In the genomic region with DNA sequence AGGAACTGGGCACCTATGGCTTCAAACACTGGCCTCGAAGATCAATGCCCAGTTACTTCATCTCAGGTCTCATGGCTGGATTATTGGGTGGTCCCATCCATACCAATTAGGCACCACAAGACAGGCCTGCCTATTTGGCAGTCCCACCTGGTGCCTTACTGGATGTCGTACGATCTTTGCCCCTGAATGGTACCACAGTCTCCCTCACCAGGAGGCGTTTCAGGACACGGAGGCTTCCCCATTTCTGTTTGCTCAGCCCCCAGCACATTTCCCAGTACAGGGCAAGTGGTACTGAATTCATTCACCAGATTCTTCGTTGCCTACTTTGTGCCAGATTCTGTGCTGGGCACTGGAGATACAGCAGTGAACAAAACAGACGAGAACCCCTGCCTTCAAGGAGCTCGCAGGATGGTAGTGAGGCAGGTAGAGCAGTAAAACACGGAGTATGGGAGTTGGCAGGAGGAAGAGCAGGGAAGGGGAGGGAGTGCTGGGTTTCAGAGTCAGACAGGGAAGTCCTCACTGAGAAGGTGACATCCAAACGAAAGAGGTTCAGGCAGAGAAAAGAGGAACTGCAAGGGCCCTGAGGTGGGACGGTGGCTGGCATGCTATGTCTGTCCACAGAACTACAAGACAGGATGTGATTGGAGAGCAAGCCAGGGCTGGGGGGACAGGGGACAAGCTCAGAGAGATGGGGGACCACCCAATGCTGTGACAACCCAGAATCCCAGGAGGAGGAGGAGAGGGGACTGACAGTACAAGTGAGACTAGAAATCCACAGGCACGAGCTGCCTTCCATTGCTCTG, we compare ENCODE assay signal across 8 cellular contexts.
A peak's percentile ranks its signal among the peaks of the same experiment; 100 is the strongest.
DNase-seq lines count a peak whose midpoint lies in the region; ATAC-seq, FAIRE-seq and TF ChIP-seq lines count a peak whose summit lies in the region.

No MANE protein-coding gene starts in this region.

- H3K4me1 Mint-ChIP-seq in activated CD8-positive, alpha-beta T cell treated with anti-CD3 and anti-CD28 coated beads for 36 hours (ENCODE audit: low read depth): peaks cover 78% of the 10 kb centered on the region
- peaks cover 71 to 72% of the 10 kb centered on the region in 2 donors for H3K4me1 Mint-ChIP-seq in natural killer cell treated with Interleukin-12 subunit alpha and Interleukin-12 subunit beta and Interleukin-15 and Interleukin-18, amount 100 ng/mL, for 72 hours (ENCODE audit: low read depth in 2 of 2)
- peaks cover 30% of the 10 kb centered on the region for H3K4me1 Mint-ChIP-seq in neural progenitor cell

- 68 to 77% methylated on average over 12 of the region's 12 CpGs for WGBS in GM23248 (ENCODE audit: low coverage in 1 of 2, low lambda C conversion rate in 2 of 2, missing lambda C conversion rate in 2 of 2), 2 experiments

- no peaks in the 10 kb centered on the region for H3K27me3 Mint-ChIP-seq in activated CD8-positive, alpha-beta T cell treated with anti-CD3 and anti-CD28 coated beads for 36 hours
- H3K27me3 Mint-ChIP-seq in natural killer cell treated with Interleukin-12 subunit alpha and Interleukin-12 subunit beta and Interleukin-15 and Interleukin-18, amount 100 ng/mL, for 72 hours: no peaks in the 10 kb centered on the region
- peaks cover 40% of the 10 kb centered on the region for H3K27me3 Mint-ChIP-seq in neural progenitor cell (ENCODE audit: insufficient read depth, low read depth)

- CTCF ChIA-PET in activated CD8-positive, alpha-beta T cell treated with anti-CD3 and anti-CD28 coated beads for 36 hours (lab: Charles Lee): interaction anchor here (0.9 to 8.1 kb wide), 4 partner anchors 8 to 34 kb away, joined by 3 to 79 read pairs (median 6); no protein-coding TSS in a partner anchor

- H3F3A ChIP-seq in GM23248 (ENCODE audit: insufficient read depth) (no peaks in the 10 kb centered on the region), neural progenitor cell (ENCODE audit: low read depth) (peaks cover 24% of the 10 kb centered on the region)

- no peaks in the 10 kb centered on the region for H3K4me1 ChIP-seq in GM23248 (ENCODE audit: insufficient read depth)
- peaks cover 17% of the 10 kb centered on the region for H3K4me1 ChIP-seq in neural progenitor cell

- H3K27me3 ChIP-seq in GM23248 (replicated peaks; ENCODE audit: insufficient read depth) (peaks cover 42% of the 10 kb centered on the region), neural progenitor cell (peaks cover 39% of the 10 kb centered on the region)

- no peak for TF ChIP-seq POLR2A in GM12892 (IDR thresholded peaks at IDR 0.05; ENCODE audit: low read depth, low read length)

- H2AFZ ChIP-seq in GM23248 (no peak overlapping the region), neural progenitor cell (replicated peaks) (no peak overlapping the region)

- H3K27ac ChIP-seq in GM23248 (no peak overlapping the region), neural progenitor cell (no peak overlapping the region)

- no peaks in the 10 kb centered on the region for H3K9me2 ChIP-seq in GM23248 (ENCODE audit: insufficient read depth)

- DNase-seq in GM12892 (ENCODE audit: insufficient read length): peak; percentile 45
- DNase-seq in activated CD8-positive, alpha-beta T cell treated with anti-CD3 and anti-CD28 coated beads for 36 hours: peak; percentile 28
- DNase-seq in natural killer cell treated with Interleukin-12 subunit alpha and Interleukin-12 subunit beta and Interleukin-15 and Interleukin-18, amount 100 ng/mL, for 72 hours (ENCODE audit: low spot score): peak; percentile 38
- no peak for DNase-seq in stimulated activated CD4-positive, alpha-beta T cell treated with anti-CD3 and anti-CD28 coated beads, Interleukin-12 subunit alpha, Interleukin-12 subunit beta, amount 100 ng/mL, for 4 hours
- no peak for DNase-seq in GM23248
- no peak for DNase-seq in neural progenitor cell (ENCODE audit: low spot score)

- H3K9me3 ChIP-seq in GM23248 (ENCODE audit: low read depth): no peaks in the 10 kb centered on the region
- no peaks in the 10 kb centered on the region for H3K9me3 ChIP-seq in neural progenitor cell (ENCODE audit: low read depth)

- no peaks in the 10 kb centered on the region for H3K79me2 ChIP-seq in GM23248 (ENCODE audit: insufficient read depth)
- H3K79me2 ChIP-seq in neural progenitor cell (ENCODE audit: low read depth): peaks cover 6% of the 10 kb centered on the region

- ATAC-seq in HG03066 (IDR thresholded peaks at IDR 0.05; ENCODE audit: low read depth, unreplicated experiment): peak; percentile 25
- ATAC-seq in activated CD8-positive, alpha-beta T cell treated with anti-CD3 and anti-CD28 coated beads for 36 hours: no peak
- no peak for ATAC-seq in natural killer cell treated with Interleukin-12 subunit alpha and Interleukin-12 subunit beta and Interleukin-15 and Interleukin-18, amount 100 ng/mL, for 72 hours
- ATAC-seq in GM19397 (IDR thresholded peaks at IDR 0.05; ENCODE audit: unreplicated experiment): no peak

- H3K9ac ChIP-seq in GM23248 (no peak overlapping the region), neural progenitor cell (no peak overlapping the region)

- peak overlapping the region; percentile 92 for H3K4me3 Mint-ChIP-seq in activated CD8-positive, alpha-beta T cell treated with anti-CD3 and anti-CD28 coated beads for 36 hours
- peak overlapping the region; percentile 75 for H3K4me3 Mint-ChIP-seq in natural killer cell treated with Interleukin-12 subunit alpha and Interleukin-12 subunit beta and Interleukin-15 and Interleukin-18, amount 100 ng/mL, for 72 hours
- no peak overlapping the region for H3K4me3 Mint-ChIP-seq in neural progenitor cell

- TF ChIP-seq CTCF in activated CD8-positive, alpha-beta T cell treated with anti-CD3 and anti-CD28 coated beads for 36 hours (IDR thresholded peaks at IDR 0.05): no peak
- no peak for TF ChIP-seq CTCF in neural progenitor cell (IDR thresholded peaks at IDR 0.05)

- peaks cover 5% of the 10 kb centered on the region for H3K36me3 Mint-ChIP-seq in activated CD8-positive, alpha-beta T cell treated with anti-CD3 and anti-CD28 coated beads for 36 hours (ENCODE audit: low read depth)
- H3K36me3 Mint-ChIP-seq in natural killer cell treated with Interleukin-12 subunit alpha and Interleukin-12 subunit beta and Interleukin-15 and Interleukin-18, amount 100 ng/mL, for 72 hours: no peaks in the 10 kb centered on the region
- no peaks in the 10 kb centered on the region for H3K36me3 Mint-ChIP-seq in neural progenitor cell

- H4K20me1 ChIP-seq in GM23248 (ENCODE audit: insufficient read depth) (no peaks in the 10 kb centered on the region), neural progenitor cell (ENCODE audit: low read depth) (peaks cover 28% of the 10 kb centered on the region)

- peak overlapping the region; percentile 97 for H3K27ac Mint-ChIP-seq in activated CD8-positive, alpha-beta T cell treated with anti-CD3 and anti-CD28 coated beads for 36 hours
- H3K27ac Mint-ChIP-seq in natural killer cell treated with Interleukin-12 subunit alpha and Interleukin-12 subunit beta and Interleukin-15 and Interleukin-18, amount 100 ng/mL, for 72 hours: peak overlapping the region; percentile 94 to 96
- no peak overlapping the region for H3K27ac Mint-ChIP-seq in neural progenitor cell

- peak; percentile 99 for FAIRE-seq in GM12892 (lab: Jason Lieb, UNC)

- H3K9me3 Mint-ChIP-seq in activated CD8-positive, alpha-beta T cell treated with anti-CD3 and anti-CD28 coated beads for 36 hours: no peaks in the 10 kb centered on the region
- H3K9me3 Mint-ChIP-seq in natural killer cell treated with Interleukin-12 subunit alpha and Interleukin-12 subunit beta and Interleukin-15 and Interleukin-18, amount 100 ng/mL, for 72 hours: no peaks in the 10 kb centered on the region
- no peaks in the 10 kb centered on the region for H3K9me3 Mint-ChIP-seq in neural progenitor cell

- intact Hi-C loops in activated CD8-positive, alpha-beta T cell treated with anti-CD3 and anti-CD28 coated beads for 36 hours (cut with micrococcal nuclease): loop anchor here (5.0 kb wide), 1 partner anchor 174 kb away; no protein-coding TSS in a partner anchor

- in situ Hi-C loops in GM23248 (cut with MboI): no loop called here

- H3K4me2 ChIP-seq in GM23248 (ENCODE audit: unreplicated experiment): no peak overlapping the region
- no peak overlapping the region for H3K4me2 ChIP-seq in neural progenitor cell

- H3K4me3 ChIP-seq in GM23248 (no peak overlapping the region), neural progenitor cell (no peak overlapping the region)

- POLR2A ChIA-PET in activated CD8-positive, alpha-beta T cell treated with anti-CD3 and anti-CD28 coated beads for 36 hours (lab: Charles Lee): interaction anchor here (2.0 to 9.8 kb wide), 2 partner anchors 9 to 20 kb away, joined by 7 to 175 read pairs; no protein-coding TSS in a partner anchor

- H3K36me3 ChIP-seq in GM23248 (ENCODE audit: low read depth) (no peaks in the 10 kb centered on the region), neural progenitor cell (no peaks in the 10 kb centered on the region)

Comparison
In these comparisons a context has a peak if more than half of its experiments do, and no peak if none do; other contexts are left out.
1. DNase-seq: peak in GM12892 (single experiment), activated CD8-positive, alpha-beta T cell treated with anti-CD3 and anti-CD28 coated beads for 36 hours (single experiment) and natural killer cell treated with Interleukin-12 subunit alpha and Interleukin-12 subunit beta and Interleukin-15 and Interleukin-18, amount 100 ng/mL, for 72 hours (single experiment); none in stimulated activated CD4-positive, alpha-beta T cell treated with anti-CD3 and anti-CD28 coated beads, Interleukin-12 subunit alpha, Interleukin-12 subunit beta, amount 100 ng/mL, for 4 hours (single experiment), GM23248 (single experiment) and neural progenitor cell (single experiment).